In genomic region chr4:2806392-2807355, GRCh38 we compare ENCODE assay signal across 13 cellular contexts. TPM values are rescaled to one million over a fixed set of nuclear protein-coding genes. Genes with fewer than 3 reads are reported as not detected.
DNase-seq lines count a peak whose midpoint lies in the region; ATAC-seq, FAIRE-seq and TF ChIP-seq lines count a peak whose summit lies in the region.
"Had no signal": no experiment of that assay in that cellular context is flagged by ENCODE, and none has a peak within 500 bp of the region (broad histone marks: within the 10 kb centered on the region; RNA-seq: fewer than 3 reads in every experiment).

No MANE protein-coding gene starts in this region.

- no peaks in the 10 kb centered on the region for H3K36me3 Mint-ChIP-seq in GM23338 (ENCODE audit: low read depth)
- H3K36me3 Mint-ChIP-seq in immature natural killer cell, result peaks cover 0 to 3% (median 0%) of the 10 kb centered on the region in 3 donors

- POLR2A ChIA-PET in GM12878 (lab: Charles Lee), result interaction anchor here (1.5 kb wide), 1 partner anchor 10 kb away, joined by 3 read pairs; no protein-coding TSS in a partner anchor

- no TSS peak for BruUV-seq in GM12878 (replicated peaks; lab: Mats Ljungman, UMichigan)

- H3K27me3 ChIP-seq in GM23338 (ENCODE audit: insufficient read depth) (no peaks in the 10 kb centered on the region), GM12878 (replicated peaks in 1 of 2; ENCODE audit: control insufficient read depth in 2 of 2, insufficient read depth in 2 of 2, low read length in 1 of 2) (no peaks in the 10 kb centered on the region), sigmoid colon (no peaks in the 10 kb centered on the region)
- H3K27me3 ChIP-seq: cardiac muscle cell had no signal

- H3K9me3 Mint-ChIP-seq in GM23338, result no peaks in the 10 kb centered on the region
- no peaks in the 10 kb centered on the region for H3K9me3 Mint-ChIP-seq in immature natural killer cell

- H3F3A ChIP-seq in GM23338 (replicated peaks; ENCODE audit: low read depth), result peaks cover 7% of the 10 kb centered on the region

- SMC1A ChIA-PET in GM12878 (lab: Charles Lee; ENCODE audit: uncharacterized antibody, unreplicated experiment), result no interaction called here

- peaks cover 2% of the 10 kb centered on the region for H3K27me3 Mint-ChIP-seq in GM23338 (ENCODE audit: insufficient read depth, low read depth, poor library complexity)
- peaks cover 0 to 2% (median 2%) of the 10 kb centered on the region in 3 donors for H3K27me3 Mint-ChIP-seq in immature natural killer cell (ENCODE audit: low read depth in 3 of 3)

- H3K27ac Mint-ChIP-seq in GM23338 (peak overlapping the region; percentile 33; the same call in 1 of the 2 replicates), immature natural killer cell (peak overlapping the region; percentile 7 to 64 (median 34))

- no peak for TF ChIP-seq CTCF in GM23338 (conservative IDR thresholded peaks at IDR 0.05; ENCODE audit: low read depth in 2 of 2)
- TF ChIP-seq CTCF in GM12878 (IDR thresholded peaks at IDR 0.05 in 2 of 3, conservative IDR thresholded peaks at IDR 0.05 in 1 of 3; ENCODE audit: control insufficient read depth in 2 of 3, extremely low read depth in 1 of 3, insufficient read depth in 1 of 3, low read depth in 3 of 3, low read length in 3 of 3), result no peak
- no peak for TF ChIP-seq CTCF in sigmoid colon (IDR thresholded peaks at IDR 0.05)

- WGBS in GM12878 (ENCODE audit: insufficient coverage, insufficient replicate concordance, low lambda C conversion rate, missing lambda C conversion rate), result 47% methylated on average over 27 of the region's 27 CpGs
- 28 to 50% methylated on average over 27 of the region's 27 CpGs for WGBS in sigmoid colon, 2 donors

- H3K4me1 ChIP-seq in GM23338 (ENCODE audit: insufficient read depth) (peaks cover 4% of the 10 kb centered on the region), GM12878 (ENCODE audit: control insufficient read depth, insufficient read depth, low read length) (peaks cover 35% of the 10 kb centered on the region), sigmoid colon (peaks cover 0 to 70% (median 49%) of the 10 kb centered on the region in 4 donors)

- no peak for TF ChIP-seq RAD21 in GM12878 (IDR thresholded peaks at IDR 0.05; ENCODE audit: insufficient read depth, low read depth, low read length)

- no peaks in the 10 kb centered on the region for H3K9me2 ChIP-seq in GM23338 (ENCODE audit: insufficient read depth)

- intact Hi-C loops in GM12878 (cut with micrococcal nuclease; ENCODE audit: unreplicated experiment), result no loop called here
- intact Hi-C loops in sigmoid colon (cut with DNase I), result no loop called here

- RAD21 ChIA-PET in GM12878 (lab: Charles Lee; ENCODE audit: unreplicated experiment), result no interaction called here

- peak overlapping the region; percentile 30; the same call in 1 of the 2 replicates for H3K9ac ChIP-seq in GM12878 (ENCODE audit: control insufficient read depth, insufficient read depth, low read length)
- H3K9ac ChIP-seq: parathyroid adenoma had no signal

- CTCF ChIA-PET in GM12878 (lab: Yijun Ruan, JAX), result no interaction called here

- TF ChIP-seq EP300 in GM12878 (IDR thresholded peaks at IDR 0.05; ENCODE audit: borderline replicate concordance in 1 of 2, control insufficient read depth in 1 of 2, low read depth in 2 of 2, low read length in 2 of 2) (no peak), sigmoid colon (IDR thresholded peaks at IDR 0.05) (no peak)

- no peak overlapping the region for H3K4me3 Mint-ChIP-seq in GM23338
- peak overlapping the region in 4 of 5 donors; percentile 29 to 33 (median 32) for H3K4me3 Mint-ChIP-seq in immature natural killer cell

- peaks cover 14% of the 10 kb centered on the region for H3K4me1 Mint-ChIP-seq in GM23338
- peaks cover 15 to 35% of the 10 kb centered on the region in 2 donors for H3K4me1 Mint-ChIP-seq in immature natural killer cell

- in situ Hi-C loops in GM12878 (cut with MboI), result no loop called here

- no peak for FAIRE-seq in GM12878 (lab: Jason Lieb, UNC)
- FAIRE-seq: G401.6, TTC549 had no signal

- no peak overlapping the region for H3K4me2 ChIP-seq in GM23338
- H3K4me2 ChIP-seq in GM12878 (ENCODE audit: control insufficient read depth, insufficient read depth), result peak overlapping the region; percentile 65; the same call in 1 of the 2 replicates

- DNase-seq in GM23338 (ENCODE audit: low spot score), result no peak
- DNase-seq in GM12878 (ENCODE audit: low read depth, low spot score), result no peak
- no peak for DNase-seq in immature natural killer cell
- peak; percentile 84 for DNase-seq in sigmoid colon
- DNase-seq in NCI-H1930 (lab: John Stamatoyannopoulos, UW), result no peak
- no peak for DNase-seq in epidermal melanocyte (ENCODE audit: insufficient read length, low spot score)
- DNase-seq in DMS114 treated with DMSO at 0.1 percent for 48 hours (lab: John Stamatoyannopoulos, UW; ENCODE audit: unreplicated experiment), result no peak
- DNase-seq: H7 had no signal

- no peak overlapping the region for H3K27ac ChIP-seq in GM23338 (ENCODE audit: low read depth)
- H3K27ac ChIP-seq in GM12878 (ENCODE audit: control insufficient read depth, insufficient read depth), result no peak overlapping the region
- H3K27ac ChIP-seq in sigmoid colon, result peak overlapping the region; percentile 40 to 78 (median 56)
- H3K27ac ChIP-seq: cardiac muscle cell, parathyroid adenoma had no signal

- H4K20me1 ChIP-seq in GM23338 (replicated peaks; ENCODE audit: insufficient read depth), result no peaks in the 10 kb centered on the region
- no peaks in the 10 kb centered on the region for H4K20me1 ChIP-seq in GM12878 (ENCODE audit: control insufficient read depth, insufficient read depth)

- H3K4me3 ChIP-seq in GM23338, result no peak overlapping the region
- H3K4me3 ChIP-seq in GM12878, result no peak overlapping the region
- H3K4me3 ChIP-seq in sigmoid colon, result no peak overlapping the region
- H3K4me3 ChIP-seq: cardiac muscle cell had no signal

- no peaks in the 10 kb centered on the region for H3K36me3 ChIP-seq in GM23338 (ENCODE audit: insufficient read depth)
- no peaks in the 10 kb centered on the region; a peak in 2 of 4 replicates for H3K36me3 ChIP-seq in GM12878 (ENCODE audit: control insufficient read depth in 2 of 2, insufficient read depth in 2 of 2, low read length in 1 of 2)
- no peaks in the 10 kb centered on the region for H3K36me3 ChIP-seq in sigmoid colon
- H3K36me3 ChIP-seq: cardiac muscle cell had no signal

- H3K9me3 ChIP-seq in GM12878 (replicated peaks; ENCODE audit: control insufficient read depth, insufficient read depth, low read length) (no peaks in the 10 kb centered on the region), sigmoid colon (no peaks in the 10 kb centered on the region)

- H2AFZ ChIP-seq in GM23338 (no peak overlapping the region), GM12878 (ENCODE audit: control insufficient read depth, low read depth, low read length) (no peak overlapping the region)
- H2AFZ ChIP-seq: parathyroid adenoma had no signal

- TF ChIP-seq POLR2A in GM12878 (IDR thresholded peaks at IDR 0.05; ENCODE audit: low read depth, low read length) (no peak), sigmoid colon (IDR thresholded peaks at IDR 0.05) (no peak)

- no peaks in the 10 kb centered on the region for H3K79me2 ChIP-seq in GM23338 (replicated peaks; ENCODE audit: insufficient read depth)
- peaks cover 17% of the 10 kb centered on the region for H3K79me2 ChIP-seq in GM12878 (ENCODE audit: control insufficient read depth, insufficient read depth, low read length)

- ATAC-seq in GM23338 (no peak), GM12878 (peak; percentile 29), GM18907 (IDR thresholded peaks at IDR 0.05; ENCODE audit: unreplicated experiment) (no peak)

RNA-seq across cellular contexts. Expression of gene SH3BP2, which starts 13.8 kb away (rescaled TPM):
- total RNA-seq in GM23338 (2014; rRNA removed; shearing (Covaris generic)), result 29.9 and 43.9 TPM in 2 replicates
- polyA plus RNA-seq in GM23338 (2016; fragmentation: Nextera tagmentation; extraction: Ambion mirVana) (15.2 and 22.2 TPM in 2 replicates), GM12878 (2011; rRNA removed) (18.0 and 37.1 TPM in 2 replicates), GM12878 (2014; fragmentation: Illumina TruSeq; extraction: Trizol) (7.8 and 18.3 TPM in 2 replicates), GM12878 (2014; fragmentation: Nextera tagmentation; extraction: Ambion mirVana) (1 to 10 TPM; 1.1 TPM), GM12878 (2014; rRNA removed) (54.7 and 57.8 TPM in 2 replicates), GM12878 (2016; fragmentation: Nextera tagmentation; extraction: Ambion mirVana) (10 to 100 TPM; 23.0 to 24.8 TPM), immature natural killer cell (10 to 100 TPM; 12.6 to 71.0 (median 22.7) TPM), sigmoid colon (10 to 100 TPM; 18.6 to 82.4 (median 35.6) TPM)
- total RNA-seq in GM12878 (2013; cell fraction: nucleolus; rRNA removed), result 275 and 349 TPM in 2 replicates
- total RNA-seq in GM12878 (2014; rRNA removed) (35.5 and 40.9 TPM in 2 replicates), GM12878 (2014; rRNA removed; fragmentation: Illumina TruSeq; extraction: Trizol) (17.5 and 19.0 TPM in 2 replicates), GM12878 (2021) (51.1 and 61.8 TPM in 2 replicates), sigmoid colon (10 to 100 TPM; 18.4 to 49.3 (median 24.2) TPM)
- 9.0 TPM for polyA plus RNA-seq in GM12878 (2011; ENCODE audit: low read depth)
- 35.7 and 42.6 TPM in 2 replicates for polyA plus RNA-seq in GM12878 (2011; cell fraction: cytosol; rRNA removed)
- 270 and 290 TPM in 2 replicates for polyA plus RNA-seq in GM12878 (2011; cell fraction: nucleus; rRNA removed)
- polyA plus RNA-seq in GM12878 (2012), result 30.0 and 35.3 TPM in 2 replicates
- 72.7 and 138 TPM in 2 replicates for polyA minus RNA-seq in GM12878 (2011; rRNA and poly(A)+ RNA removed)
- 8.9 and 18.7 TPM in 2 replicates for polyA minus RNA-seq in GM12878 (2011; cell fraction: cytosol; rRNA and poly(A)+ RNA removed)
- 47.3 and 86.5 TPM in 2 replicates for polyA minus RNA-seq in GM12878 (2011; cell fraction: nucleus; rRNA and poly(A)+ RNA removed)

RNA-seq across cellular contexts. Expression of gene ADD1, which starts 37.0 kb away (rescaled TPM):
- total RNA-seq in GM23338 (2014; rRNA removed; shearing (Covaris generic)), result 126 and 144 TPM in 2 replicates
- polyA plus RNA-seq in GM23338 (2016; fragmentation: Nextera tagmentation; extraction: Ambion mirVana) (119 and 126 TPM in 2 replicates), GM12878 (2011; rRNA removed) (75.4 and 93.5 TPM in 2 replicates), GM12878 (2014; fragmentation: Illumina TruSeq; extraction: Trizol) (97.2 and 107 TPM in 2 replicates), GM12878 (2014; fragmentation: Nextera tagmentation; extraction: Ambion mirVana) (10 to 100 TPM; 21.6 to 50.2 TPM), GM12878 (2014; rRNA removed) (113 and 126 TPM in 2 replicates), GM12878 (2016; fragmentation: Nextera tagmentation; extraction: Ambion mirVana) (100 to 1,000 TPM; 113 to 116 TPM), immature natural killer cell (100 to 1,000 TPM; 207 to 318 (median 314) TPM), sigmoid colon (100 to 1,000 TPM; 113 to 162 (median 120) TPM)
- total RNA-seq in GM12878 (2013; cell fraction: nucleolus; rRNA removed), result 321 and 355 TPM in 2 replicates
- total RNA-seq in GM12878 (2014; rRNA removed) (128 and 136 TPM in 2 replicates), GM12878 (2014; rRNA removed; fragmentation: Illumina TruSeq; extraction: Trizol) (65.6 and 70.1 TPM in 2 replicates), GM12878 (2021) (182 and 183 TPM in 2 replicates), sigmoid colon (100 to 1,000 TPM; 166 to 378 (median 183) TPM)
- polyA plus RNA-seq in GM12878 (2011; ENCODE audit: low read depth), result 61.6 TPM
- 103 and 152 TPM in 2 replicates for polyA plus RNA-seq in GM12878 (2011; cell fraction: cytosol; rRNA removed)
- 199 and 226 TPM in 2 replicates for polyA plus RNA-seq in GM12878 (2011; cell fraction: nucleus; rRNA removed)
- polyA plus RNA-seq in GM12878 (2012), result 119 and 148 TPM in 2 replicates
- 79.6 and 95.6 TPM in 2 replicates for polyA minus RNA-seq in GM12878 (2011; rRNA and poly(A)+ RNA removed)
- polyA minus RNA-seq in GM12878 (2011; cell fraction: cytosol; rRNA and poly(A)+ RNA removed), result 36.4 and 43.2 TPM in 2 replicates
- 57.1 and 78.0 TPM in 2 replicates for polyA minus RNA-seq in GM12878 (2011; cell fraction: nucleus; rRNA and poly(A)+ RNA removed)

RNA-seq across cellular contexts. Expression of gene TNIP2, which starts 50.5 kb away (rescaled TPM):
- 60.2 and 61.4 TPM in 2 replicates for total RNA-seq in GM23338 (2014; rRNA removed; shearing (Covaris generic))
- polyA plus RNA-seq in GM23338 (2016; fragmentation: Nextera tagmentation; extraction: Ambion mirVana) (33.9 and 34.8 TPM in 2 replicates), GM12878 (2011; rRNA removed) (27.9 and 42.0 TPM in 2 replicates), GM12878 (2014; fragmentation: Illumina TruSeq; extraction: Trizol) (7.1 and 21.4 TPM in 2 replicates), GM12878 (2014; fragmentation: Nextera tagmentation; extraction: Ambion mirVana) (1 to 10 TPM; 1.4 to 3.4 TPM), GM12878 (2014; rRNA removed) (64.9 and 68.5 TPM in 2 replicates), GM12878 (2016; fragmentation: Nextera tagmentation; extraction: Ambion mirVana) (10 to 100 TPM; 49.1 to 59.0 TPM), immature natural killer cell (10 to 100 TPM; 35.1 to 43.7 (median 40.2) TPM), sigmoid colon (10 to 100 TPM; 51.7 to 65.0 (median 51.8) TPM)
- total RNA-seq in GM12878 (2013; cell fraction: nucleolus; rRNA removed), result 48.2 and 58.3 TPM in 2 replicates
- total RNA-seq in GM12878 (2014; rRNA removed) (55.0 and 59.8 TPM in 2 replicates), GM12878 (2014; rRNA removed; fragmentation: Illumina TruSeq; extraction: Trizol) (29.1 and 29.8 TPM in 2 replicates), GM12878 (2021) (62.9 and 64.8 TPM in 2 replicates), sigmoid colon (10 to 100 TPM; 56.3 to 68.8 (median 66.9) TPM)
- 29.9 TPM for polyA plus RNA-seq in GM12878 (2011; ENCODE audit: low read depth)
- 41.0 and 63.7 TPM in 2 replicates for polyA plus RNA-seq in GM12878 (2011; cell fraction: cytosol; rRNA removed)
- polyA plus RNA-seq in GM12878 (2011; cell fraction: nucleus; rRNA removed), result 126 and 142 TPM in 2 replicates
- 48.8 and 57.0 TPM in 2 replicates for polyA plus RNA-seq in GM12878 (2012)
- polyA minus RNA-seq in GM12878 (2011; rRNA and poly(A)+ RNA removed), result 19.1 and 31.1 TPM in 2 replicates
- 13.6 and 13.8 TPM in 2 replicates for polyA minus RNA-seq in GM12878 (2011; cell fraction: cytosol; rRNA and poly(A)+ RNA removed)
- 17.2 and 30.8 TPM in 2 replicates for polyA minus RNA-seq in GM12878 (2011; cell fraction: nucleus; rRNA and poly(A)+ RNA removed)

Comparison
In these comparisons a context has a peak if more than half of its experiments do, and no peak if none do; other contexts are left out.
1. H3K27ac ChIP-seq: peak in sigmoid colon (4 of 4); none in GM23338 (single experiment) and GM12878 (single experiment).